Comparison of ENCODE assay signal across 1 cellular context in genomic region chr1:29784276-29785136, GRCh38.
TF ChIP-seq lines count a peak whose summit lies in the region.

No MANE protein-coding gene starts in this region.

TF ChIP-seq in SK-N-SH, 30 proteins besides CTCF, POLR2A, EP300 and RAD21 (continued from another document):
- TF ChIP-seq ZBTB33 (IDR thresholded peaks at IDR 0.05; ENCODE audit: borderline replicate concordance, low read depth) = no peak
- TF ChIP-seq NRF1 (IDR thresholded peaks at IDR 0.05; ENCODE audit: low read depth, low read length) = no peak
- TF ChIP-seq ELF1 (IDR thresholded peaks at IDR 0.05) = no peak
- TF ChIP-seq RFX5 (IDR thresholded peaks at IDR 0.05; ENCODE audit: low read length) = no peak
